In genomic region chr5:149414405-149415244, GRCh38 we compare ENCODE assay signal across 1 cellular context.
TF ChIP-seq lines count a peak whose summit lies in the region.

No MANE protein-coding gene starts in this region.

TF ChIP-seq in A549, 52 proteins besides CTCF, POLR2A, EP300 and RAD21 (continued from another document):
- TF ChIP-seq BCL3 (IDR thresholded peaks at IDR 0.05) = no peak
